ENCODE assay signal across 1 cellular context in genomic region chrX:45518552-45518951, GRCh38.
TF ChIP-seq lines count a peak whose summit lies in the region.

No MANE protein-coding gene starts in this region.

TF ChIP-seq in SK-N-SH, 30 proteins besides CTCF, POLR2A, EP300 and RAD21:
- TF ChIP-seq PBX3 (IDR thresholded peaks at IDR 0.05) (no peak), JUND (IDR thresholded peaks at IDR 0.05) (no peak), EZH2phosphoT487 (IDR thresholded peaks at IDR 0.05; ENCODE audit: borderline replicate concordance, low read depth) (no peak), YY1 (IDR thresholded peaks at IDR 0.05; ENCODE audit: low read depth) (no peak), NRF1 (IDR thresholded peaks at IDR 0.05; ENCODE audit: low read depth, low read length) (no peak), RFX5 (IDR thresholded peaks at IDR 0.05; ENCODE audit: low read length) (no peak), FOXJ3 (CRISPR knock-in tag; IDR thresholded peaks at IDR 0.05) (no peak), TCF12 (IDR thresholded peaks at IDR 0.05) (no peak), FOXM1 (IDR thresholded peaks at IDR 0.05; ENCODE audit: low read depth) (no peak), POLR2AphosphoS5 (IDR thresholded peaks at IDR 0.05; ENCODE audit: low read depth, low read length) (no peak), NFIC (IDR thresholded peaks at IDR 0.05; ENCODE audit: borderline replicate concordance) (no peak), RXRA (IDR thresholded peaks at IDR 0.05; ENCODE audit: borderline replicate concordance, low read depth) (no peak), FOSL2 (IDR thresholded peaks at IDR 0.05; ENCODE audit: borderline replicate concordance, low read depth) (no peak)
- TF ChIP-seq, protein P1, sequence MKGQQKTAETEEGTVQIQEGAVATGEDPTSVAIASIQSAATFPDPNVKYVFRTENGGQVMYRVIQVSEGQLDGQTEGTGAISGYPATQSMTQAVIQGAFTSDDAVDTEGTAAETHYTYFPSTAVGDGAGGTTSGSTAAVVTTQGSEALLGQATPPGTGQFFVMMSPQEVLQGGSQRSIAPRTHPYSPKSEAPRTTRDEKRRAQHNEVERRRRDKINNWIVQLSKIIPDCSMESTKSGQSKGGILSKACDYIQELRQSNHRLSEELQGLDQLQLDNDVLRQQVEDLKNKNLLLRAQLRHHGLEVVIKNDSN (IDR thresholded peaks at IDR 0.05; ENCODE audit: borderline replicate concordance, low read depth): no peak
- TF ChIP-seq, protein P2, sequence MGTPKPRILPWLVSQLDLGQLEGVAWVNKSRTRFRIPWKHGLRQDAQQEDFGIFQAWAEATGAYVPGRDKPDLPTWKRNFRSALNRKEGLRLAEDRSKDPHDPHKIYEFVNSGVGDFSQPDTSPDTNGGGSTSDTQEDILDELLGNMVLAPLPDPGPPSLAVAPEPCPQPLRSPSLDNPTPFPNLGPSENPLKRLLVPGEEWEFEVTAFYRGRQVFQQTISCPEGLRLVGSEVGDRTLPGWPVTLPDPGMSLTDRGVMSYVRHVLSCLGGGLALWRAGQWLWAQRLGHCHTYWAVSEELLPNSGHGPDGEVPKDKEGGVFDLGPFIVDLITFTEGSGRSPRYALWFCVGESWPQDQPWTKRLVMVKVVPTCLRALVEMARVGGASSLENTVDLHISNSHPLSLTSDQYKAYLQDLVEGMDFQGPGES (IDR thresholded peaks at IDR 0.05; ENCODE audit: low read depth, low read length): no peak
- TF ChIP-seq, protein P3, sequence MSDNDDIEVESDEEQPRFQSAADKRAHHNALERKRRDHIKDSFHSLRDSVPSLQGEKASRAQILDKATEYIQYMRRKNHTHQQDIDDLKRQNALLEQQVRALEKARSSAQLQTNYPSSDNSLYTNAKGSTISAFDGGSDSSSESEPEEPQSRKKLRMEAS (IDR thresholded peaks at IDR 0.05; ENCODE audit: low read depth): no peak
